7 cellular contexts compared by ENCODE assay signal in the genomic region with DNA sequence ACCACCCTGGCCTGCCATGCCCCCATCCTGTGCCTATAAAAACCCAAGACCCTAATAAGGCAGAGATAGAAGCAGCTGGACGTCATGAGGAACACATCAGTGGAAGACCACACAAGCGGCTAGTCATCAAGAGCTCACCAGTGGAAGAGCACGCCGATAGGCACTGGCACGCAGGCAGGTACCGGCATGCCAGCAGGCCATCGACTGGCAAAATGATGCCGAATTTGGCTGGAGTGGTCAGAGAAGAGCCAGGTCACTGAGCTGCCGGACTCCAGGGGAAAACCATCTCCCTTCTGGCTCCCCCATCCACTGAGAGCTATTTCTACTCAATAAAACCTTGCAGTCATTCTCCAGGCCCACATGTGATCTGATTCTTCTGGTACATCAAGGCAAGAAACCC.
"Had no signal": no experiment of that assay in that cellular context is flagged by ENCODE, and none has a peak within 500 bp of the region (broad histone marks: within the 10 kb centered on the region; RNA-seq: fewer than 3 reads in every experiment).

No MANE protein-coding gene starts in this region.

- H3K27ac Mint-ChIP-seq: IgD-negative memory B cell had no signal

- H3K4me3 Mint-ChIP-seq: IgD-negative memory B cell had no signal

- H3K4me3 ChIP-seq: K562 had no signal

- H3K4me1 Mint-ChIP-seq: IgD-negative memory B cell had no signal

- ATAC-seq: HepG2, K562 had no signal

- H3K27ac ChIP-seq: HL-60 had no signal

- DNase-seq: IMR-90, KBM-7, KG1 had no signal
